ENCODE assay signal across 8 cellular contexts in genomic region chr1:201792534-201793305, GRCh38. TPM values are rescaled to one million over a fixed set of nuclear protein-coding genes. Genes with fewer than 3 reads are reported as not detected.
DNase-seq lines count a peak whose midpoint lies in the region; TF ChIP-seq lines count a peak whose summit lies in the region.

No MANE protein-coding gene starts in this region.

- TF ChIP-seq CTCF in NB4 (IDR thresholded peaks at IDR 0.05; ENCODE audit: low read depth, low read length) (peak; percentile 94), parathyroid adenoma (IDR thresholded peaks at IDR 0.05) (peak; percentile 90)

- H3K9ac ChIP-seq in parathyroid adenoma, result no peak overlapping the region

- peaks cover 10% of the 10 kb centered on the region for H3K4me1 Mint-ChIP-seq in activated naive CD8-positive, alpha-beta T cell treated with anti-CD3 and anti-CD28 coated beads for 36 hours

- H3K27ac ChIP-seq in parathyroid adenoma, result peak overlapping the region; percentile 15

- H3K27ac Mint-ChIP-seq in activated naive CD8-positive, alpha-beta T cell treated with anti-CD3 and anti-CD28 coated beads for 36 hours, result no peak overlapping the region

- no peak overlapping the region for H2AFZ ChIP-seq in parathyroid adenoma

- no peaks in the 10 kb centered on the region for H3K27me3 Mint-ChIP-seq in activated naive CD8-positive, alpha-beta T cell treated with anti-CD3 and anti-CD28 coated beads for 36 hours

- in situ Hi-C loops in SK-MEL-5 (cut with HindIII; ENCODE audit: low pct_unique_long_range_greater_than_20kb, low sequenced_read_pairs), result no loop called here

- H3K4me1 ChIP-seq in parathyroid adenoma, result no peaks in the 10 kb centered on the region

- H3K4me3 Mint-ChIP-seq in activated naive CD8-positive, alpha-beta T cell treated with anti-CD3 and anti-CD28 coated beads for 36 hours, result no peak overlapping the region

- no peaks in the 10 kb centered on the region for H3K36me3 Mint-ChIP-seq in activated naive CD8-positive, alpha-beta T cell treated with anti-CD3 and anti-CD28 coated beads for 36 hours

- H3K36me3 ChIP-seq in parathyroid adenoma (ENCODE audit: control insufficient read depth, insufficient read depth, low read length), result no peaks in the 10 kb centered on the region

- no peaks in the 10 kb centered on the region for H3K79me2 ChIP-seq in parathyroid adenoma

- H3K4me3 ChIP-seq in NB4 (ENCODE audit: low read depth, low read length) (no peak overlapping the region), parathyroid adenoma (ENCODE audit: low read depth, low read length) (no peak overlapping the region)

- no peaks in the 10 kb centered on the region for H3K9me3 Mint-ChIP-seq in activated naive CD8-positive, alpha-beta T cell treated with anti-CD3 and anti-CD28 coated beads for 36 hours

- DNase-seq in GM04503 (ENCODE audit: low read depth) (peak; percentile 57), NB4 (ENCODE audit: low read depth) (peak; percentile 75), SK-MEL-5 (ENCODE audit: low read depth, low spot score) (peak; percentile 90), head of caudate nucleus (peak; percentile 63 to 95 (median 88)), ureter (ENCODE audit: low spot score) (peak; percentile 86), posterior vena cava (ENCODE audit: low spot score) (no peak)
- DNase-seq in activated naive CD8-positive, alpha-beta T cell treated with anti-CD3 and anti-CD28 coated beads for 36 hours, result peak; percentile 40

- no peaks in the 10 kb centered on the region for H3K9me3 ChIP-seq in parathyroid adenoma (ENCODE audit: control insufficient read depth, low read length)

- no peak overlapping the region for H3K4me2 ChIP-seq in parathyroid adenoma (ENCODE audit: low read length)

- TF ChIP-seq POLR2A in NB4 (IDR thresholded peaks at IDR 0.05; ENCODE audit: extremely low read depth, insufficient read length), result no peak

- H3K27me3 ChIP-seq in parathyroid adenoma (ENCODE audit: control insufficient read depth, insufficient read depth, low read length), result no peaks in the 10 kb centered on the region

- intact Hi-C loops in head of caudate nucleus (cut with DNase I), result loop anchor here (2.0 to 5.0 kb wide), 3 partner anchors 84 to 255 kb away; partner anchors contain the start of gene NAV1
- intact Hi-C loops in posterior vena cava (cut with DNase I), result loop anchor here (2.0 to 5.0 kb wide), 4 partner anchors 50 to 234 kb away; no protein-coding TSS in a partner anchor

RNA-seq across cellular contexts. Expression of gene IPO9, which starts 36.2 kb away (rescaled TPM):
- total RNA-seq in SK-MEL-5 (2014; rRNA removed; shearing (Covaris generic)), result 20.8 and 29.3 TPM in 2 replicates
- polyA plus RNA-seq in SK-MEL-5 (2015; cell fraction: cytosol; rRNA removed), result 28.8 and 38.0 TPM in 2 replicates
- 54.6 and 56.0 TPM in 2 replicates for polyA plus RNA-seq in SK-MEL-5 (2015; cell fraction: nucleus; rRNA removed)
- 10 to 100 TPM; 69.2 to 69.4 TPM for total RNA-seq in activated naive CD8-positive, alpha-beta T cell treated with anti-CD3 and anti-CD28 coated beads for 36 hours
- total RNA-seq in ureter (53.6 TPM), posterior vena cava (10 to 100 TPM; 31.7 to 37.5 TPM)
